ENCODE assay signal across 17 cellular contexts in the genomic region with DNA sequence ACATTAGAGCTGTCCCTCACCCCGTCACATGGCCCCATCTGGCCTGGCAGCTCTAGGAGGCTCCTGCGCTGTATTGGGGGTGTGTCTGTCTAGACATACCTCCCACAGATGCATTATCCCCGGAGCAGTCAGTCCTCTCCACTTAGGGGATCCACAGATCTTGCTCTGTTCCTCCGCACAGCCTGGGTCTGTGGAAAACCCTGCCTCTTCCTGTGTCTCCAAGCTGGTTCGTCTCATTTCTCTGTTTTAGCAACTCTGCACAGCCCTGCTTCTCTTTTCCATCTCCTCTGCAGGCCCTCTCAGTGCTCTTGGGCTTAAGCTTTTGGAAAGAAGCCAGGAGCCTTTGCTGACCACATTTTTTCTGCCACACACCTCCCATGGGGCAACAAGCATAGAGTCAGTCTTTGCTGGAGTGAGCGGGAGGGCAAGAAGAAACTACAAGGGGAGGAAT.
DNase-seq lines count a peak whose midpoint lies in the region; ATAC-seq and TF ChIP-seq lines count a peak whose summit lies in the region.
"Had no signal": no experiment of that assay in that cellular context is flagged by ENCODE, and none has a peak within 500 bp of the region (broad histone marks: within the 10 kb centered on the region; RNA-seq: fewer than 3 reads in every experiment).

No MANE protein-coding gene starts in this region.

- H3K4me2 ChIP-seq in BLaER1, result peak overlapping the region; percentile 70
- no peak overlapping the region for H3K4me2 ChIP-seq in hepatocyte

- H3K27ac ChIP-seq in BLaER1, result no peak overlapping the region
- no peak overlapping the region for H3K27ac ChIP-seq in hepatocyte

- no peaks in the 10 kb centered on the region for H3K79me2 ChIP-seq in hepatocyte

- H3K9me3 ChIP-seq in BLaER1 (no peaks in the 10 kb centered on the region), hepatocyte (ENCODE audit: low read depth) (no peaks in the 10 kb centered on the region)

- no peaks in the 10 kb centered on the region for H3K36me3 Mint-ChIP-seq in chondrocyte (ENCODE audit: low read depth)
- H3K36me3 Mint-ChIP-seq in mesothelial cell of epicardium, result no peaks in the 10 kb centered on the region
- H3K36me3 Mint-ChIP-seq in CD14-positive monocyte, result no peaks in the 10 kb centered on the region

- WGBS in hepatocyte (ENCODE audit: low lambda C conversion rate, missing lambda C conversion rate), result 63% methylated on average over 6 of the region's 6 CpGs

- H3K9ac ChIP-seq in BLaER1, result peak overlapping the region; percentile 5; the same call in 1 of the 2 replicates

- ATAC-seq in GM21786 (IDR thresholded peaks at IDR 0.05; ENCODE audit: unreplicated experiment), result no peak
- ATAC-seq: activated T-cell treated with anti-CD3 and anti-CD28 coated beads, Interleukin-2, amount 50 U/mL, for 72 hours; GM12878; T-helper 17 cell had no signal

- H3K27me3 Mint-ChIP-seq in chondrocyte (ENCODE audit: low read depth) (peaks cover 15% of the 10 kb centered on the region), mesothelial cell of epicardium (ENCODE audit: low read depth) (peaks cover 21% of the 10 kb centered on the region), CD14-positive monocyte (ENCODE audit: low read depth in 3 of 3) (peaks cover 1 to 5% (median 2%) of the 10 kb centered on the region in 3 donors)

- H3K4me1 Mint-ChIP-seq in chondrocyte (ENCODE audit: low read depth) (peaks cover 33% of the 10 kb centered on the region), mesothelial cell of epicardium (peaks cover 54% of the 10 kb centered on the region), CD14-positive monocyte (peaks cover 10% of the 10 kb centered on the region)
- H3K4me1 Mint-ChIP-seq: B cell, T-helper 17 cell had no signal

- H3K4me1 ChIP-seq in BLaER1 (peaks cover 50% of the 10 kb centered on the region), hepatocyte (ENCODE audit: insufficient read depth) (no peaks in the 10 kb centered on the region)

- H3K4me3 ChIP-seq in BLaER1, result no peak overlapping the region
- H3K4me3 ChIP-seq in hepatocyte, result no peak overlapping the region
- H3K4me3 ChIP-seq: GM12878 had no signal

- TF ChIP-seq CTCF in chondrocyte (IDR thresholded peaks at IDR 0.05) (no peak), mesothelial cell of epicardium (IDR thresholded peaks at IDR 0.05; ENCODE audit: unreplicated experiment) (no peak), CD14-positive monocyte (IDR thresholded peaks at IDR 0.05) (no peak), hepatocyte (IDR thresholded peaks at IDR 0.05; ENCODE audit: poor library complexity) (no peak)

- H2AFZ ChIP-seq in hepatocyte, result no peak overlapping the region

- intact Hi-C loops in CD14-positive monocyte (cut with micrococcal nuclease), result no loop called here

- H3K36me3 ChIP-seq in BLaER1 (no peaks in the 10 kb centered on the region), hepatocyte (replicated peaks; ENCODE audit: insufficient read depth, low read depth) (no peaks in the 10 kb centered on the region)

- H3K4me3 Mint-ChIP-seq in chondrocyte (ENCODE audit: unreplicated experiment), result no peak overlapping the region
- no peak overlapping the region for H3K4me3 Mint-ChIP-seq in mesothelial cell of epicardium
- no peak overlapping the region for H3K4me3 Mint-ChIP-seq in CD14-positive monocyte
- H3K4me3 Mint-ChIP-seq: activated T-cell treated with anti-CD3 and anti-CD28 coated beads, Interleukin-2, amount 50 U/mL, for 72 hours; B cell; dendritic cell treated with granulocyte-macrophage colony-stimulating factor and Interleukin-4, amounts not matched to agents 40 ng/mL and 50 ng/mL, for 4 days; T-helper 17 cell had no signal

- H3K9me3 Mint-ChIP-seq in chondrocyte (ENCODE audit: low read depth) (no peaks in the 10 kb centered on the region), mesothelial cell of epicardium (no peaks in the 10 kb centered on the region), CD14-positive monocyte (peaks cover 0 to 2% (median 0%) of the 10 kb centered on the region in 7 donors)
- H3K9me3 Mint-ChIP-seq: dendritic cell treated with granulocyte-macrophage colony-stimulating factor and Interleukin-4, amounts not matched to agents 40 ng/mL and 50 ng/mL, for 4 days had no signal

- no peaks in the 10 kb centered on the region for H4K20me1 ChIP-seq in BLaER1
- no peaks in the 10 kb centered on the region for H4K20me1 ChIP-seq in hepatocyte (ENCODE audit: insufficient read depth, poor library complexity, severe bottlenecking)

- H3K27me3 ChIP-seq in BLaER1 (no peaks in the 10 kb centered on the region), hepatocyte (no peaks in the 10 kb centered on the region)

- H3K27ac Mint-ChIP-seq in chondrocyte (ENCODE audit: unreplicated experiment) (peak overlapping the region; percentile 65), mesothelial cell of epicardium (peak overlapping the region; percentile 35), CD14-positive monocyte (peak overlapping the region in 1 of 7 donors; percentile 41)
- H3K27ac Mint-ChIP-seq: activated T-cell treated with anti-CD3 and anti-CD28 coated beads, Interleukin-2, amount 50 U/mL, for 72 hours; B cell; dendritic cell treated with granulocyte-macrophage colony-stimulating factor and Interleukin-4, amounts not matched to agents 40 ng/mL and 50 ng/mL, for 4 days; T-helper 17 cell had no signal

- peak; percentile 2 to 7 for DNase-seq in Kasumi-1 (lab: John Stamatoyannopoulos, UW)
- no peak for DNase-seq in chondrocyte (ENCODE audit: low spot score)
- DNase-seq in mesothelial cell of epicardium (ENCODE audit: low spot score in 2 of 2, unreplicated experiment in 2 of 2), result no peak
- no peak for DNase-seq in cerebellum (ENCODE audit: low spot score)
- no peak for DNase-seq in CD14-positive monocyte (ENCODE audit: low spot score)
- DNase-seq in hepatocyte (ENCODE audit: low spot score), result no peak
- DNase-seq: activated CD4-positive, alpha-beta T cell treated with anti-CD3 and anti-CD28 coated beads for 4 hours; activated T-cell treated with anti-CD3 and anti-CD28 coated beads, Interleukin-2, amount 50 U/mL, for 72 hours; mesenchymal stem cell; NCI-H1417; stimulated activated CD4-positive, alpha-beta T cell treated with anti-CD3 and anti-CD28 coated beads, Interleukin-12 subunit alpha, Interleukin-12 subunit beta, amount 100 ng/mL, for 4 hours; T-helper 17 cell had no signal

- H3K9me2 ChIP-seq in hepatocyte (replicated peaks; ENCODE audit: insufficient read depth), result no peaks in the 10 kb centered on the region

Comparison
In these comparisons a context has a peak if more than half of its experiments do, and no peak if none do; other contexts are left out.
1. DNase-seq: peak in Kasumi-1 (2 of 2); none in chondrocyte (single experiment), mesothelial cell of epicardium (0 of 2), cerebellum (single experiment), CD14-positive monocyte (single experiment) and hepatocyte (single experiment).